In the genomic region with DNA sequence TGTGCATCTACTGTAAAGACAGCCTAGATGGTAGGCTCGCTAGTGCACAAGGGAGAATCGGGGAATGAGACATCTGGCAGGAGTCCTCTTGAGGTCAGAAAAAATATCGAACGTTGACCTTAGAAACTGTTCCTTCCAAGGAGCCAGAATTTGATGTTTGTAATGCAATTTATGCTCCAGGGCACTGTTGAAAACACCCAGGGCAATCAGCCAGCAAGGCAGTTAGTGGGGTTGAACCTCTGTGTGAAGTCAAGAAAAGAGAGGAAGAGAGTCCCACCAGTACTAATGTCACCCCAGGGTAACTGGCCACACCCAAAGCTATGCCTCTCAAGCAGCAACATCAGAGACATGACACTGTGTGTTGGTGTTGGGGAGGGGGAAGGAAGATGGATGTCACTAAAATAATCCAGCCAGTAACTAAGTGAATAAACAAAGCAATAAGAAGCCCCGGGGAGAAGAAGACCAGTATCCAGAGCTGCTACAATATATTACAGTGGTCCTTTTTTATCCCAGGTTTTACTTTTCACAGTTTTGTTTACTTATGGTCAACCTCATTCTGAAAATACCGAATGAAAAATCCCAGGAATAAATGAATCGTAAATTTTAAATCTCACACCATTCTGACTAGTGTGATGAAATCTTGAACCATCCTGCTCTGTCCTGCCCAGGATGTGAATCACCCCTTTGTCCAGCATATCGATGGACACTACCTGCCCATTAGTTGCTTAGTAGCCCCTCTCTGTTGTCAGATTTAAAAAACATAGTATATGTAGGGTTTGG, we compare ENCODE assay signal across 17 cellular contexts. TPM values are rescaled to one million over a fixed set of nuclear protein-coding genes. Genes with fewer than 3 reads are reported as not detected.
"Had no signal": no experiment of that assay in that cellular context is flagged by ENCODE, and none has a peak within 500 bp of the region (broad histone marks: within the 10 kb centered on the region; RNA-seq: fewer than 3 reads in every experiment).

No MANE protein-coding gene starts in this region.

- H3K4me3 ChIP-seq: lung, neural progenitor cell, thoracic aorta, upper lobe of left lung had no signal

- ATAC-seq: naive thymus-derived CD8-positive, alpha-beta T cell had no signal

- DNase-seq: activated B cell treated with CpG ODN at 0.5 μM for 24 hours; activated CD4-positive, alpha-beta memory T cell treated with anti-CD3 and anti-CD28 coated beads for 36 hours; activated CD4-positive, alpha-beta T cell treated with anti-CD3 and anti-CD28 coated beads for 48 hours; activated naive CD4-positive, alpha-beta T cell treated with Interleukin-2 at 50 U/mL for 16 hours; activated T-cell treated with anti-CD3 and anti-CD28 coated beads, Interleukin-2, amount 50 U/mL, for 48 hours; effector CD8-positive, alpha-beta T cell; erythroblast; foreskin melanocyte; islet precursor cell; naive thymus-derived CD8-positive, alpha-beta T cell; stimulated activated CD4-positive, alpha-beta T cell treated with anti-CD3 and anti-CD28 coated beads, Interleukin-4, amount 100 ng/mL, for 24 hours; stimulated activated naive CD4-positive, alpha-beta T cell treated with Interleukin-2 at 50 U/mL for 16 hours; T1000; upper lobe of left lung had no signal

RNA-seq across cellular contexts. Expression of a gene that starts 32.9 kb away (rescaled TPM):
- total RNA-seq: activated B cell treated with CpG ODN at 0.5 μM for 24 hours; activated CD4-positive, alpha-beta memory T cell treated with anti-CD3 and anti-CD28 coated beads for 36 hours; naive thymus-derived CD8-positive, alpha-beta T cell had no signal
